In the genomic region with DNA sequence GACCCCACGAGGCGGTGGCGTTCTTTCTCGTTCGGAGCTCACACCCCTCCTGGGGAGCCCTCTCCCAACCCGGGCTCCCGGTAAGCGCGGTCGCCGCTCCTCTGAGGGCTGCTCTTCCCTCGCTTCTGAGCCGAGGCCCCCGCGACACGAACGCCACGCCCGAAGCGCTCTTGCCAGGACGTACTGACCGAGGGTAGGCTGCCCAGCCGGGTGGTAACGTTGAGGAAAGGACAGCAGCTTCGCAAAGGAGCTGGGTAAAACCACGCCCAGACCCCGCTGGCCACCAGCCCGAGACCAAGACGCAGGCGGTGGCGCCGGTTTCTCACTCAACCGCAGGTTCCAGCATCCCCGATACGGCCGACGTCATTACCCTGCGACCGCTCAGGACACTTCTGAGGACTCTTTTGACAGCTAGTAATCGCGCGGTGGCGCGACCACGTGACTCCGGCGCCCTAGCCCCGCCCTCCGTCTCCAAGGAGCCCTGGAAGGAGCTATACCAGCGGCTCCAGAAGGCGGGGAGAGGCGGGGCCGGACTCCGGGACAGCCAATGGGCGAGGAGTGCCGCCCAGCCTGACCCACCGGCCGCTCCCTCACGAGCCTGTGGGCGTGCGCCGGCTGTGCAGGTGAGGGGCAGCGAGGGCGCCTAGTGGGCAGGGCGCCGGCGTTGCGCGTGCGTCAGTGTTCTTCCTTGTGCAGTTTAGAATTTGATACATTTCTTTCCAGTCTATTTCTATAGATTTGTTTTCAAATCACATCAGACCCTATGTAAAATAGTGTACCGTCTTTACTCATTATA, we compare ENCODE assay signal across 1 cellular context.
TF ChIP-seq lines count a peak whose summit lies in the region.

No MANE protein-coding gene starts in this region.

TF ChIP-seq in HepG2, 621 proteins besides CTCF, POLR2A, EP300 and RAD21 (continued from another document and continues in another):
- no peak for TF ChIP-seq CCDC6 (CRISPR knock-in tag; IDR thresholded peaks at IDR 0.05)
- no peak for TF ChIP-seq ATF7 (IDR thresholded peaks at IDR 0.05)
- peak; percentile 69; the same call in 1 of the 2 replicates for TF ChIP-seq ATF7 (CRISPR knock-in tag; IDR thresholded peaks at IDR 0.05)
- 0 out of 2 replicates have a peak, but pooled peaks have one; percentile 71 for TF ChIP-seq TP53 (CRISPR knock-in tag; conservative IDR thresholded peaks at IDR 0.05)
- peak; percentile 97 for TF ChIP-seq ZNF274 (CRISPR knock-in tag; IDR thresholded peaks at IDR 0.05)
- TF ChIP-seq KLF9 (CRISPR knock-in tag; IDR thresholded peaks at IDR 0.05; ENCODE audit: low read depth) = peak; percentile 77; the same call in 1 of the 2 replicates
- no peak; the same call in 1 of the 2 replicates for TF ChIP-seq REPIN1 (CRISPR knock-in tag; IDR thresholded peaks at IDR 0.05; ENCODE audit: borderline replicate concordance, low read depth)
- TF ChIP-seq ARNT (IDR thresholded peaks at IDR 0.05) = no peak
- TF ChIP-seq, protein P1, sequence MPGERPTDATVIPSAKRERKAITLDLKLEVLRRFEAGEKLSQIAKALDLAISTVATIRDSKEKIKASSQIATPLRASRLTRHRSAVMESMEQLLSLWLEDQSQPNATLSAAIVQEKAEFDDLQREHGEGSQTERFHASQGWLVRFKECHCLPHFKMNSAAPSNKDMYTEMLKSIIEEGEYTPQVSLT (CRISPR knock-in tag; IDR thresholded peaks at IDR 0.05; ENCODE audit: borderline replicate concordance, low read depth) = no peak
- peak; percentile 87 for TF ChIP-seq KLF6 (CRISPR knock-in tag; IDR thresholded peaks at IDR 0.05)
- peak; percentile 89 for TF ChIP-seq AGO1 (IDR thresholded peaks at IDR 0.05; ENCODE audit: low read depth, low read length, poor library complexity, severe bottlenecking)
- TF ChIP-seq ZSCAN22 (CRISPR knock-in tag; IDR thresholded peaks at IDR 0.05) = no peak; the same call in 1 of the 2 replicates
- peak; percentile 84; the same call in 1 of the 2 replicates for TF ChIP-seq ZNF598 (CRISPR knock-in tag; IDR thresholded peaks at IDR 0.05; ENCODE audit: borderline replicate concordance)
- no peak for TF ChIP-seq U2AF1 (optimal IDR thresholded peaks at IDR 0.05; ENCODE audit: low read depth, low read length)
- peak; percentile 97 for TF ChIP-seq KMT2B (CRISPR knock-in tag; IDR thresholded peaks at IDR 0.05)
- no peak for TF ChIP-seq SP1 (IDR thresholded peaks at IDR 0.05)
- peak; percentile 91 for TF ChIP-seq SP1 (CRISPR knock-in tag; IDR thresholded peaks at IDR 0.05)
- TF ChIP-seq MLLT10 (CRISPR knock-in tag; IDR thresholded peaks at IDR 0.05) = no peak
- TF ChIP-seq, protein P2, sequence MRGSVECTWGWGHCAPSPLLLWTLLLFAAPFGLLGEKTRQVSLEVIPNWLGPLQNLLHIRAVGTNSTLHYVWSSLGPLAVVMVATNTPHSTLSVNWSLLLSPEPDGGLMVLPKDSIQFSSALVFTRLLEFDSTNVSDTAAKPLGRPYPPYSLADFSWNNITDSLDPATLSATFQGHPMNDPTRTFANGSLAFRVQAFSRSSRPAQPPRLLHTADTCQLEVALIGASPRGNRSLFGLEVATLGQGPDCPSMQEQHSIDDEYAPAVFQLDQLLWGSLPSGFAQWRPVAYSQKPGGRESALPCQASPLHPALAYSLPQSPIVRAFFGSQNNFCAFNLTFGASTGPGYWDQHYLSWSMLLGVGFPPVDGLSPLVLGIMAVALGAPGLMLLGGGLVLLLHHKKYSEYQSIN (CRISPR knock-in tag; IDR thresholded peaks at IDR 0.05; ENCODE audit: borderline replicate concordance) = no peak
- peak; percentile 73; the same call in 1 of the 2 replicates for TF ChIP-seq NCOR1 (IDR thresholded peaks at IDR 0.05; ENCODE audit: borderline replicate concordance, low read length)
- TF ChIP-seq, protein P3, sequence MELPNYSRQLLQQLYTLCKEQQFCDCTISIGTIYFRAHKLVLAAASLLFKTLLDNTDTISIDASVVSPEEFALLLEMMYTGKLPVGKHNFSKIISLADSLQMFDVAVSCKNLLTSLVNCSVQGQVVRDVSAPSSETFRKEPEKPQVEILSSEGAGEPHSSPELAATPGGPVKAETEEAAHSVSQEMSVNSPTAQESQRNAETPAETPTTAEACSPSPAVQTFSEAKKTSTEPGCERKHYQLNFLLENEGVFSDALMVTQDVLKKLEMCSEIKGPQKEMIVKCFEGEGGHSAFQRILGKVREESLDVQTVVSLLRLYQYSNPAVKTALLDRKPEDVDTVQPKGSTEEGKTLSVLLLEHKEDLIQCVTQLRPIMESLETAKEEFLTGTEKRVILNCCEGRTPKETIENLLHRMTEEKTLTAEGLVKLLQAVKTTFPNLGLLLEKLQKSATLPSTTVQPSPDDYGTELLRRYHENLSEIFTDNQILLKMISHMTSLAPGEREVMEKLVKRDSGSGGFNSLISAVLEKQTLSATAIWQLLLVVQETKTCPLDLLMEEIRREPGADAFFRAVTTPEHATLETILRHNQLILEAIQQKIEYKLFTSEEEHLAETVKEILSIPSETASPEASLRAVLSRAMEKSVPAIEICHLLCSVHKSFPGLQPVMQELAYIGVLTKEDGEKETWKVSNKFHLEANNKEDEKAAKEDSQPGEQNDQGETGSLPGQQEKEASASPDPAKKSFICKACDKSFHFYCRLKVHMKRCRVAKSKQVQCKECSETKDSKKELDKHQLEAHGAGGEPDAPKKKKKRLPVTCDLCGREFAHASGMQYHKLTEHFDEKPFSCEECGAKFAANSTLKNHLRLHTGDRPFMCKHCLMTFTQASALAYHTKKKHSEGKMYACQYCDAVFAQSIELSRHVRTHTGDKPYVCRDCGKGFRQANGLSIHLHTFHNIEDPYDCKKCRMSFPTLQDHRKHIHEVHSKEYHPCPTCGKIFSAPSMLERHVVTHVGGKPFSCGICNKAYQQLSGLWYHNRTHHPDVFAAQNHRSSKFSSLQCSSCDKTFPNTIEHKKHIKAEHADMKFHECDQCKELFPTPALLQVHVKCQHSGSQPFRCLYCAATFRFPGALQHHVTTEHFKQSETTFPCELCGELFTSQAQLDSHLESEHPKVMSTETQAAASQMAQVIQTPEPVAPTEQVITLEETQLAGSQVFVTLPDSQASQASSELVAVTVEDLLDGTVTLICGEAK (IDR thresholded peaks at IDR 0.05) = no peak
- TF ChIP-seq, protein P3 (CRISPR knock-in tag; IDR thresholded peaks at IDR 0.05) = peak; percentile 90
- TF ChIP-seq, protein P4, sequence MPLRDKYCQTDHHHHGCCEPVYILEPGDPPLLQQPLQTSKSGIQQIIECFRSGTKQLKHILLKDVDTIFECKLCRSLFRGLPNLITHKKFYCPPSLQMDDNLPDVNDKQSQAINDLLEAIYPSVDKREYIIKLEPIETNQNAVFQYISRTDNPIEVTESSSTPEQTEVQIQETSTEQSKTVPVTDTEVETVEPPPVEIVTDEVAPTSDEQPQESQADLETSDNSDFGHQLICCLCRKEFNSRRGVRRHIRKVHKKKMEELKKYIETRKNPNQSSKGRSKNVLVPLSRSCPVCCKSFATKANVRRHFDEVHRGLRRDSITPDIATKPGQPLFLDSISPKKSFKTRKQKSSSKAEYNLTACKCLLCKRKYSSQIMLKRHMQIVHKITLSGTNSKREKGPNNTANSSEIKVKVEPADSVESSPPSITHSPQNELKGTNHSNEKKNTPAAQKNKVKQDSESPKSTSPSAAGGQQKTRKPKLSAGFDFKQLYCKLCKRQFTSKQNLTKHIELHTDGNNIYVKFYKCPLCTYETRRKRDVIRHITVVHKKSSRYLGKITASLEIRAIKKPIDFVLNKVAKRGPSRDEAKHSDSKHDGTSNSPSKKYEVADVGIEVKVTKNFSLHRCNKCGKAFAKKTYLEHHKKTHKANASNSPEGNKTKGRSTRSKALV (CRISPR knock-in tag; IDR thresholded peaks at IDR 0.05) = 0 out of 2 replicates have a peak, but pooled peaks have one; percentile 57
- TF ChIP-seq ZNF747 (CRISPR knock-in tag; IDR thresholded peaks at IDR 0.05; ENCODE audit: borderline replicate concordance) = peak; percentile 67; the same call in 1 of the 2 replicates
- TF ChIP-seq ZNF251 (CRISPR knock-in tag; IDR thresholded peaks at IDR 0.05) = peak; percentile 75; the same call in 1 of the 2 replicates
- TF ChIP-seq DPF2 (CRISPR knock-in tag; IDR thresholded peaks at IDR 0.05; ENCODE audit: borderline replicate concordance, low read depth) = no peak
- TF ChIP-seq, protein P5, sequence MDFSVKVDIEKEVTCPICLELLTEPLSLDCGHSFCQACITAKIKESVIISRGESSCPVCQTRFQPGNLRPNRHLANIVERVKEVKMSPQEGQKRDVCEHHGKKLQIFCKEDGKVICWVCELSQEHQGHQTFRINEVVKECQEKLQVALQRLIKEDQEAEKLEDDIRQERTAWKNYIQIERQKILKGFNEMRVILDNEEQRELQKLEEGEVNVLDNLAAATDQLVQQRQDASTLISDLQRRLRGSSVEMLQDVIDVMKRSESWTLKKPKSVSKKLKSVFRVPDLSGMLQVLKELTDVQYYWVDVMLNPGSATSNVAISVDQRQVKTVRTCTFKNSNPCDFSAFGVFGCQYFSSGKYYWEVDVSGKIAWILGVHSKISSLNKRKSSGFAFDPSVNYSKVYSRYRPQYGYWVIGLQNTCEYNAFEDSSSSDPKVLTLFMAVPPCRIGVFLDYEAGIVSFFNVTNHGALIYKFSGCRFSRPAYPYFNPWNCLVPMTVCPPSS (IDR thresholded peaks at IDR 0.05) = no peak
- TF ChIP-seq, protein P6, sequence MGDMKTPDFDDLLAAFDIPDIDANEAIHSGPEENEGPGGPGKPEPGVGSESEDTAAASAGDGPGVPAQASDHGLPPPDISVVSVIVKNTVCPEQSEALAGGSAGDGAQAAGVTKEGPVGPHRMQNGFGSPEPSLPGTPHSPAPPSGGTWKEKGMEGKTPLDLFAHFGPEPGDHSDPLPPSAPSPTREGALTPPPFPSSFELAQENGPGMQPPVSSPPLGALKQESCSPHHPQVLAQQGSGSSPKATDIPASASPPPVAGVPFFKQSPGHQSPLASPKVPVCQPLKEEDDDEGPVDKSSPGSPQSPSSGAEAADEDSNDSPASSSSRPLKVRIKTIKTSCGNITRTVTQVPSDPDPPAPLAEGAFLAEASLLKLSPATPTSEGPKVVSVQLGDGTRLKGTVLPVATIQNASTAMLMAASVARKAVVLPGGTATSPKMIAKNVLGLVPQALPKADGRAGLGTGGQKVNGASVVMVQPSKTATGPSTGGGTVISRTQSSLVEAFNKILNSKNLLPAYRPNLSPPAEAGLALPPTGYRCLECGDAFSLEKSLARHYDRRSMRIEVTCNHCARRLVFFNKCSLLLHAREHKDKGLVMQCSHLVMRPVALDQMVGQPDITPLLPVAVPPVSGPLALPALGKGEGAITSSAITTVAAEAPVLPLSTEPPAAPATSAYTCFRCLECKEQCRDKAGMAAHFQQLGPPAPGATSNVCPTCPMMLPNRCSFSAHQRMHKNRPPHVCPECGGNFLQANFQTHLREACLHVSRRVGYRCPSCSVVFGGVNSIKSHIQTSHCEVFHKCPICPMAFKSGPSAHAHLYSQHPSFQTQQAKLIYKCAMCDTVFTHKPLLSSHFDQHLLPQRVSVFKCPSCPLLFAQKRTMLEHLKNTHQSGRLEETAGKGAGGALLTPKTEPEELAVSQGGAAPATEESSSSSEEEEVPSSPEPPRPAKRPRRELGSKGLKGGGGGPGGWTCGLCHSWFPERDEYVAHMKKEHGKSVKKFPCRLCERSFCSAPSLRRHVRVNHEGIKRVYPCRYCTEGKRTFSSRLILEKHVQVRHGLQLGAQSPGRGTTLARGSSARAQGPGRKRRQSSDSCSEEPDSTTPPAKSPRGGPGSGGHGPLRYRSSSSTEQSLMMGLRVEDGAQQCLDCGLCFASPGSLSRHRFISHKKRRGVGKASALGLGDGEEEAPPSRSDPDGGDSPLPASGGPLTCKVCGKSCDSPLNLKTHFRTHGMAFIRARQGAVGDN (CRISPR knock-in tag; IDR thresholded peaks at IDR 0.05) = peak; percentile 95
- no peak for TF ChIP-seq GTF3A (CRISPR knock-in tag; conservative IDR thresholded peaks at IDR 0.05)
- peak; percentile 86 for TF ChIP-seq GABPB1 (CRISPR knock-in tag; IDR thresholded peaks at IDR 0.05)
- TF ChIP-seq, protein P7, sequence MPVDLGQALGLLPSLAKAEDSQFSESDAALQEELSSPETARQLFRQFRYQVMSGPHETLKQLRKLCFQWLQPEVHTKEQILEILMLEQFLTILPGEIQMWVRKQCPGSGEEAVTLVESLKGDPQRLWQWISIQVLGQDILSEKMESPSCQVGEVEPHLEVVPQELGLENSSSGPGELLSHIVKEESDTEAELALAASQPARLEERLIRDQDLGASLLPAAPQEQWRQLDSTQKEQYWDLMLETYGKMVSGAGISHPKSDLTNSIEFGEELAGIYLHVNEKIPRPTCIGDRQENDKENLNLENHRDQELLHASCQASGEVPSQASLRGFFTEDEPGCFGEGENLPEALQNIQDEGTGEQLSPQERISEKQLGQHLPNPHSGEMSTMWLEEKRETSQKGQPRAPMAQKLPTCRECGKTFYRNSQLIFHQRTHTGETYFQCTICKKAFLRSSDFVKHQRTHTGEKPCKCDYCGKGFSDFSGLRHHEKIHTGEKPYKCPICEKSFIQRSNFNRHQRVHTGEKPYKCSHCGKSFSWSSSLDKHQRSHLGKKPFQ (CRISPR knock-in tag; IDR thresholded peaks at IDR 0.05; ENCODE audit: insufficient replicate concordance) = peak; percentile 73
- peak; percentile 79 for TF ChIP-seq ELF1 (CRISPR knock-in tag; IDR thresholded peaks at IDR 0.05)
